ENCODE assay signal across 1 cellular context in genomic region chr1:83857108-83857507, GRCh38.
TF ChIP-seq lines count a peak whose summit lies in the region.

No MANE protein-coding gene starts in this region.

TF ChIP-seq in K562, 482 proteins besides CTCF, POLR2A, EP300 and RAD21 (continued from another document):
- TF ChIP-seq PATZ1 (CRISPR knock-in tag; IDR thresholded peaks at IDR 0.05; ENCODE audit: borderline replicate concordance) (no peak), THAP7 (CRISPR knock-in tag; IDR thresholded peaks at IDR 0.05) (no peak), CBX3 (IDR thresholded peaks at IDR 0.05; ENCODE audit: borderline replicate concordance in 1 of 2, low read length in 2 of 2) (no peak), TRIM24 (IDR thresholded peaks at IDR 0.05) (no peak), PYGO2 (tag; IDR thresholded peaks at IDR 0.05) (no peak)
TF ChIP-seq in K562: peak in this region for 0.
